Comparison of ENCODE assay signal across 1 cellular context in the genomic region with DNA sequence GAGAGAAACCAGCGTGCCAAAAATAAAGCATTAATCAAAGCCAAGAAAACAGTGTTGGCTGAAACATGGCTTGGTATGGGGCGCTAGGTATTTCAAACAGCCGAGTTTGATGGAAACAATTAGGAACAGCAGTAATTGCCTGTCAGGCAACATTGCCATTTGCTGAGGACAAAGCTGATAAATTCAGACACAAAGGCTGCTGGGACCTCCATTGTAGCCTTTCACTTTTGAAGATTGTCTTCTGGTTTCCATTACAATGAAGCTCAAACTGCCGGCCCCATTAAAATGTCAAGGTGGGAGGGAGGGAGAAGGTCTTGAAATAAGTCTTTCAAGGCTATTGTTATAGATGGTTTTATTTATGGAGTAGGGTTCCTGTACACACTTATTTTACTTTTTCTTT.
TF ChIP-seq lines count a peak whose summit lies in the region.

No MANE protein-coding gene starts in this region.

TF ChIP-seq in GM23338, 12 proteins besides CTCF, POLR2A, EP300 and RAD21 (continued from another document):
- TF ChIP-seq REST (IDR thresholded peaks at IDR 0.05; ENCODE audit: unreplicated experiment) (no peak), ZNF331 (CRISPR knock-in tag; IDR thresholded peaks at IDR 0.05; ENCODE audit: low read depth) (no peak), POLR2AphosphoS5 (IDR thresholded peaks at IDR 0.05; ENCODE audit: low read depth) (no peak), ZNF114 (CRISPR knock-in tag; IDR thresholded peaks at IDR 0.05) (no peak), CREB1 (CRISPR knock-in tag; IDR thresholded peaks at IDR 0.05; ENCODE audit: low read depth) (no peak)
- TF ChIP-seq, protein P1, sequence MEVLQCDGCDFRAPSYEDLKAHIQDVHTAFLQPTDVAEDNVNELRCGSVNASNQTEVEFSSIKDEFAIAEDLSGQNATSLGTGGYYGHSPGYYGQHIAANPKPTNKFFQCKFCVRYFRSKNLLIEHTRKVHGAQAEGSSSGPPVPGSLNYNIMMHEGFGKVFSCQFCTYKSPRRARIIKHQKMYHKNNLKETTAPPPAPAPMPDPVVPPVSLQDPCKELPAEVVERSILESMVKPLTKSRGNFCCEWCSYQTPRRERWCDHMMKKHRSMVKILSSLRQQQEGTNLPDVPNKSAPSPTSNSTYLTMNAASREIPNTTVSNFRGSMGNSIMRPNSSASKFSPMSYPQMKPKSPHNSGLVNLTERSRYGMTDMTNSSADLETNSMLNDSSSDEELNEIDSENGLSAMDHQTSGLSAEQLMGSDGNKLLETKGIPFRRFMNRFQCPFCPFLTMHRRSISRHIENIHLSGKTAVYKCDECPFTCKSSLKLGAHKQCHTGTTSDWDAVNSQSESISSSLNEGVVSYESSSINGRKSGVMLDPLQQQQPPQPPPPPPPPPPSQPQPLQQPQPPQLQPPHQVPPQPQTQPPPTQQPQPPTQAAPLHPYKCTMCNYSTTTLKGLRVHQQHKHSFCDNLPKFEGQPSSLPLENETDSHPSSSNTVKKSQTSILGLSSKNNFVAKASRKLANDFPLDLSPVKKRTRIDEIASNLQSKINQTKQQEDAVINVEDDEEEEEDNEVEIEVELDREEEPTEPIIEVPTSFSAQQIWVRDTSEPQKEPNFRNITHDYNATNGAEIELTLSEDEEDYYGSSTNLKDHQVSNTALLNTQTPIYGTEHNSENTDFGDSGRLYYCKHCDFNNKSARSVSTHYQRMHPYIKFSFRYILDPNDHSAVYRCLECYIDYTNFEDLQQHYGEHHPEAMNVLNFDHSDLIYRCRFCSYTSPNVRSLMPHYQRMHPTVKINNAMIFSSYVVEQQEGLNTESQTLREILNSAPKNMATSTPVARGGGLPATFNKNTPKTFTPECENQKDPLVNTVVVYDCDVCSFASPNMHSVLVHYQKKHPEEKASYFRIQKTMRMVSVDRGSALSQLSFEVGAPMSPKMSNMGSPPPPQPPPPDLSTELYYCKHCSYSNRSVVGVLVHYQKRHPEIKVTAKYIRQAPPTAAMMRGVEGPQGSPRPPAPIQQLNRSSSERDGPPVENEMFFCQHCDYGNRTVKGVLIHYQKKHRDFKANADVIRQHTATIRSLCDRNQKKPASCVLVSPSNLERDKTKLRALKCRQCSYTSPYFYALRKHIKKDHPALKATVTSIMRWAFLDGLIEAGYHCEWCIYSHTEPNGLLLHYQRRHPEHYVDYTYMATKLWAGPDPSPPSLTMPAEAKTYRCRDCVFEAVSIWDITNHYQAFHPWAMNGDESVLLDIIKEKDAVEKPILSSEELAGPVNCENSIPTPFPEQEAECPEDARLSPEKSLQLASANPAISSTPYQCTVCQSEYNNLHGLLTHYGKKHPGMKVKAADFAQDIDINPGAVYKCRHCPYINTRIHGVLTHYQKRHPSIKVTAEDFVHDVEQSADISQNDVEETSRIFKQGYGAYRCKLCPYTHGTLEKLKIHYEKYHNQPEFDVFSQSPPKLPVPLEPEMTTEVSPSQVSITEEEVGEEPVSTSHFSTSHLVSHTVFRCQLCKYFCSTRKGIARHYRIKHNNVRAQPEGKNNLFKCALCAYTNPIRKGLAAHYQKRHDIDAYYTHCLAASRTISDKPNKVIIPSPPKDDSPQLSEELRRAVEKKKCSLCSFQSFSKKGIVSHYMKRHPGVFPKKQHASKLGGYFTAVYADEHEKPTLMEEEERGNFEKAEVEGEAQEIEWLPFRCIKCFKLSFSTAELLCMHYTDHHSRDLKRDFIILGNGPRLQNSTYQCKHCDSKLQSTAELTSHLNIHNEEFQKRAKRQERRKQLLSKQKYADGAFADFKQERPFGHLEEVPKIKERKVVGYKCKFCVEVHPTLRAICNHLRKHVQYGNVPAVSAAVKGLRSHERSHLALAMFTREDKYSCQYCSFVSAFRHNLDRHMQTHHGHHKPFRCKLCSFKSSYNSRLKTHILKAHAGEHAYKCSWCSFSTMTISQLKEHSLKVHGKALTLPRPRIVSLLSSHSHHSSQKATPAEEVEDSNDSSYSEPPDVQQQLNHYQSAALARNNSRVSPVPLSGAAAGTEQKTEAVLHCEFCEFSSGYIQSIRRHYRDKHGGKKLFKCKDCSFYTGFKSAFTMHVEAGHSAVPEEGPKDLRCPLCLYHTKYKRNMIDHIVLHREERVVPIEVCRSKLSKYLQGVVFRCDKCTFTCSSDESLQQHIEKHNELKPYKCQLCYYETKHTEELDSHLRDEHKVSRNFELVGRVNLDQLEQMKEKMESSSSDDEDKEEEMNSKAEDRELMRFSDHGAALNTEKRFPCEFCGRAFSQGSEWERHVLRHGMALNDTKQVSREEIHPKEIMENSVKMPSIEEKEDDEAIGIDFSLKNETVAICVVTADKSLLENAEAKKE (CRISPR knock-in tag; IDR thresholded peaks at IDR 0.05) = no peak
TF ChIP-seq in GM23338: peak in this region for 0.
